ENCODE assay signal across 15 cellular contexts in the genomic region with DNA sequence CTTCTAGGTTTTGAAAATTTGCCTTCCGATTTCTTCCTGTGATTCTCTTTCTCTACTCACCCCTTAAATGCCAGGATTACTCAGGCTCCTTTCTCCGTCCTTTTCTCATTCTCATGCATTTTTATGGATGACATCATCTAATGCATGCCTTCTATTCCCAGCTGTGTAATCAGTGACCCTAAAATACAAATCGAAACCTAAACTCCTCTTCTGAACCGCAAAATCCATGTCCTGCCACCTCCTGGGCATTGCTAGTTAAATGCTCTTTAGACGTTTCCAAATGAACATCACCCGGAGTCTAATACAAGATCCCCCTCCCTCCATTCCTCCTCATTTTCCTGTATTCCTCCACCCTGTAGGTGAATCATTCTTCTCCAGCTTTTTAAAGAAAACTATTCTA.
DNase-seq lines count a peak whose midpoint lies in the region; TF ChIP-seq lines count a peak whose summit lies in the region.
"Had no signal": no experiment of that assay in that cellular context is flagged by ENCODE, and none has a peak within 500 bp of the region (broad histone marks: within the 10 kb centered on the region; RNA-seq: fewer than 3 reads in every experiment).

No MANE protein-coding gene starts in this region.

- no peak overlapping the region for H2AFZ ChIP-seq in mammary epithelial cell (ENCODE audit: low read depth, low read length)
- no peak overlapping the region for H2AFZ ChIP-seq in H9 (ENCODE audit: low read length)

- no peak overlapping the region for H2AK5ac ChIP-seq in H9 (ENCODE audit: insufficient read length, low read length)

- H3K23ac ChIP-seq in H9 (ENCODE audit: insufficient read length, low read depth, low read length), result no peak overlapping the region

- no peak overlapping the region for H3K14ac ChIP-seq in H9 (ENCODE audit: insufficient read depth, low read length)

- no peak overlapping the region for H2BK15ac ChIP-seq in H9 (ENCODE audit: low read depth, low read length)

- H3K27me3 Mint-ChIP-seq in activated CD4-positive, alpha-beta memory T cell treated with anti-CD3 and anti-CD28 coated beads, Interleukin-2, amount 10 ng/mL, durations not matched to agents 7 days and 5 days, result no peaks in the 10 kb centered on the region
- no peaks in the 10 kb centered on the region for H3K27me3 Mint-ChIP-seq in H9 (ENCODE audit: low read depth)
- H3K27me3 Mint-ChIP-seq: brain had no signal

- H3K9ac ChIP-seq in mammary epithelial cell (ENCODE audit: insufficient read depth, low read length), result no peak overlapping the region
- H3K9ac ChIP-seq in H9 (ENCODE audit: extremely low read depth, insufficient read length, low read length), result no peak overlapping the region

- H3K56ac ChIP-seq in H9 (ENCODE audit: insufficient read length, low read depth, low read length), result no peak overlapping the region

- H3K4me1 ChIP-seq in mammary epithelial cell (ENCODE audit: insufficient read depth, low read length) (no peaks in the 10 kb centered on the region), tibial artery (peaks cover 0 to 6% (median 0%) of the 10 kb centered on the region in 4 donors), H9 (ENCODE audit: insufficient read depth, low read length) (peaks cover 8% of the 10 kb centered on the region)

- CTCF ChIA-PET in mammary epithelial cell (lab: Charles Lee; ENCODE audit: low non-redundant PET), result no interaction called here
- CTCF ChIA-PET in activated CD4-positive, alpha-beta memory T cell treated with anti-CD3 and anti-CD28 coated beads, Interleukin-2, amount 10 ng/mL, durations not matched to agents 7 days and 5 days (lab: Charles Lee), result no interaction called here

- H2BK12ac ChIP-seq in H9 (ENCODE audit: insufficient read length, low read depth, low read length), result no peak overlapping the region

- H3K36me3 ChIP-seq in mammary epithelial cell (ENCODE audit: insufficient read depth, low read length) (no peaks in the 10 kb centered on the region), tibial artery (no peaks in the 10 kb centered on the region)

- no peaks in the 10 kb centered on the region for H3K27me3 ChIP-seq in mammary epithelial cell (ENCODE audit: insufficient read depth, low read length)
- H3K27me3 ChIP-seq in tibial artery, result no peaks in the 10 kb centered on the region
- H3K27me3 ChIP-seq in H9 (ENCODE audit: insufficient read depth, low read length), result no peaks in the 10 kb centered on the region

- H3K27ac Mint-ChIP-seq in activated CD4-positive, alpha-beta memory T cell treated with anti-CD3 and anti-CD28 coated beads, Interleukin-2, amount 10 ng/mL, durations not matched to agents 7 days and 5 days, result no peak overlapping the region
- peak overlapping the region in 1 of 3 experiments; percentile 1; a peak in 2 of 7 replicates for H3K27ac Mint-ChIP-seq in H9
- H3K27ac Mint-ChIP-seq: brain had no signal

- H3K4me1 Mint-ChIP-seq in activated CD4-positive, alpha-beta memory T cell treated with anti-CD3 and anti-CD28 coated beads, Interleukin-2, amount 10 ng/mL, durations not matched to agents 7 days and 5 days, result no peaks in the 10 kb centered on the region
- peaks cover 17 to 19% of the 10 kb centered on the region in 2 experiments for H3K4me1 Mint-ChIP-seq in H9
- H3K4me1 Mint-ChIP-seq: neural crest cell had no signal

- H3K4me3 ChIP-seq in mammary epithelial cell (replicated peaks in 1 of 3; ENCODE audit: insufficient read depth in 1 of 3, low read depth in 2 of 3, low read length in 3 of 3) (no peak overlapping the region), fibroblast of villous mesenchyme (ENCODE audit: low read depth, low read length) (no peak overlapping the region), tibial artery (peak overlapping the region; percentile 18 to 30)

- POLR2A ChIA-PET in activated CD4-positive, alpha-beta memory T cell treated with anti-CD3 and anti-CD28 coated beads, Interleukin-2, amount 10 ng/mL, durations not matched to agents 7 days and 5 days (lab: Charles Lee), result no interaction called here

- in situ Hi-C loops in T47D (cut with HindIII; ENCODE audit: low pct_unique_long_range_greater_than_20kb, low sequenced_read_pairs) (no loop called here), mammary epithelial cell (cut with MboI; ENCODE audit: low sequenced_read_pairs in 2 of 2) (no loop called here)

- TF ChIP-seq CTCF in mammary epithelial cell (conservative IDR thresholded peaks at IDR 0.05 in 1 of 2, IDR thresholded peaks at IDR 0.05 in 1 of 2; ENCODE audit: extremely low read depth in 1 of 2, insufficient read depth in 1 of 2, low read depth in 1 of 2, low read length in 2 of 2) (no peak), fibroblast of villous mesenchyme (IDR thresholded peaks at IDR 0.05; ENCODE audit: insufficient read depth, low read depth, low read length) (peak; percentile 14), tibial artery (IDR thresholded peaks at IDR 0.05) (no peak), H9 (conservative IDR thresholded peaks at IDR 0.05) (no peak)

- no peak overlapping the region for H4K5ac ChIP-seq in H9 (ENCODE audit: insufficient read length, low read depth, low read length)

- no peak overlapping the region for H4K8ac ChIP-seq in H9 (replicated peaks; ENCODE audit: insufficient read length, low read depth, low read length)

- H3K79me1 ChIP-seq in H9 (ENCODE audit: insufficient read depth, low read depth, low read length, poor library complexity, severe bottlenecking), result no peaks in the 10 kb centered on the region

- H3K9me3 ChIP-seq in mammary epithelial cell (replicated peaks; ENCODE audit: insufficient read depth, low read length) (peaks cover 7% of the 10 kb centered on the region), tibial artery (no peaks in the 10 kb centered on the region), H9 (ENCODE audit: control insufficient read depth, low read depth, low read length) (no peaks in the 10 kb centered on the region)

- H3K27ac ChIP-seq in mammary epithelial cell (ENCODE audit: insufficient read depth, low read depth, low read length) (no peak overlapping the region), tibial artery (no peak overlapping the region), H9 (ENCODE audit: insufficient read length, low read depth, low read length) (no peak overlapping the region)

- H3K4me2 ChIP-seq in mammary epithelial cell (ENCODE audit: insufficient read depth, low read depth, low read length), result no peak overlapping the region
- no peak overlapping the region for H3K4me2 ChIP-seq in H9 (ENCODE audit: insufficient read depth, insufficient read length, low read length)

- H2BK120ac ChIP-seq in H9 (ENCODE audit: low read depth, low read length, poor library complexity, severe bottlenecking), result no peak overlapping the region

- no peak overlapping the region for H4K91ac ChIP-seq in H9 (ENCODE audit: insufficient read length, low read depth, low read length)

- no peaks in the 10 kb centered on the region for H3K23me2 ChIP-seq in H9 (ENCODE audit: insufficient read length, low read depth, low read length, poor library complexity, severe bottlenecking)

- H3K4me3 Mint-ChIP-seq in activated CD4-positive, alpha-beta memory T cell treated with anti-CD3 and anti-CD28 coated beads, Interleukin-2, amount 10 ng/mL, durations not matched to agents 7 days and 5 days, result no peak overlapping the region
- H3K4me3 Mint-ChIP-seq in H9, result no peak overlapping the region
- H3K4me3 Mint-ChIP-seq: brain, neural crest cell had no signal

- peaks cover 15% of the 10 kb centered on the region for H3K9me3 Mint-ChIP-seq in activated CD4-positive, alpha-beta memory T cell treated with anti-CD3 and anti-CD28 coated beads, Interleukin-2, amount 10 ng/mL, durations not matched to agents 7 days and 5 days
- no peaks in the 10 kb centered on the region for H3K9me3 Mint-ChIP-seq in H9
- H3K9me3 Mint-ChIP-seq: neural crest cell had no signal

- BruUV-seq in mammary epithelial cell (replicated peaks; lab: Mats Ljungman, UMichigan), result no TSS peak

- dilution Hi-C loops in mammary epithelial cell (cut with HindIII; ENCODE audit: low sequenced_read_pairs), result no loop called here

- H3K79me2 ChIP-seq in mammary epithelial cell (ENCODE audit: insufficient read depth, low read length) (no peaks in the 10 kb centered on the region), H9 (ENCODE audit: insufficient read depth, low read length) (no peaks in the 10 kb centered on the region)

- H3T11ph ChIP-seq in H9 (ENCODE audit: low read length), result no peak overlapping the region

- intact Hi-C loops in mammary epithelial cell (cut with micrococcal nuclease) (no loop called here), tibial artery (cut with DNase I; ENCODE audit: low total_unique reads) (no loop called here)

- no peak overlapping the region for H3K18ac ChIP-seq in H9 (ENCODE audit: insufficient read length, low read depth, low read length)

- no peak overlapping the region for H3K4ac ChIP-seq in H9 (ENCODE audit: low read depth, low read length)

- WGBS in mammary epithelial cell (ENCODE audit: low coverage, missing lambda C conversion rate), result 68% methylated on average over 6 of the region's 6 CpGs
- no CpG with 5 or more reads among the region's 6 CpGs for WGBS in H9 (ENCODE audit: extremely low coverage, insufficient read length, low lambda C conversion rate)

- H3K36me3 Mint-ChIP-seq in activated CD4-positive, alpha-beta memory T cell treated with anti-CD3 and anti-CD28 coated beads, Interleukin-2, amount 10 ng/mL, durations not matched to agents 7 days and 5 days (ENCODE audit: low read depth), result no peaks in the 10 kb centered on the region
- H3K36me3 Mint-ChIP-seq in H9 (ENCODE audit: insufficient read depth in 1 of 3, low read depth in 3 of 3), result peaks cover 0 to 2% (median 0%) of the 10 kb centered on the region in 3 experiments; a peak in 1 of 7 replicates
- H3K36me3 Mint-ChIP-seq: brain had no signal

- H4K20me1 ChIP-seq in mammary epithelial cell (ENCODE audit: insufficient read depth, low read length), result no peaks in the 10 kb centered on the region
- no peaks in the 10 kb centered on the region for H4K20me1 ChIP-seq in H9 (ENCODE audit: control insufficient read depth, insufficient read depth, insufficient read length)

- H2BK20ac ChIP-seq in H9 (ENCODE audit: low read depth, low read length, poor library complexity, severe bottlenecking), result no peak overlapping the region

- DNase-seq in T47D (ENCODE audit: low read depth in 1 of 2, low spot score in 1 of 2) (peak; percentile 11 to 56), mammary epithelial cell (no peak), SHP77 treated with DMSO at 0.1 percent for 48 hours (lab: John Stamatoyannopoulos, UW) (peak; percentile 22), fibroblast of villous mesenchyme (ENCODE audit: low read depth) (peak; percentile 58), tibial artery (no peak), NCI-H1105 (lab: John Stamatoyannopoulos, UW) (no peak), H9 (no peak)
- no peak for DNase-seq in activated CD4-positive, alpha-beta memory T cell treated with anti-CD3 and anti-CD28 coated beads, Interleukin-2, amount 10 ng/mL, durations not matched to agents 7 days and 5 days
- DNase-seq: activated gamma-delta T cell, COR-L47, hypothalamus, NCI-H1048, NCI-H526 treated with DMSO at 0.1 percent for 48 hours had no signal

- H2BK5ac ChIP-seq in H9 (ENCODE audit: insufficient read length, low read length), result no peak overlapping the region

Comparison
In these comparisons a context has a peak if more than half of its experiments do, and no peak if none do; other contexts are left out.
1. DNase-seq: peak in T47D (2 of 2), SHP77 treated with DMSO at 0.1 percent for 48 hours (single experiment) and fibroblast of villous mesenchyme (single experiment); none in mammary epithelial cell (single experiment), tibial artery (0 of 2), NCI-H1105 (single experiment), activated CD4-positive, alpha-beta memory T cell treated with anti-CD3 and anti-CD28 coated beads, Interleukin-2, amount 10 ng/mL, durations not matched to agents 7 days and 5 days (single experiment) and H9 (single experiment).
2. H3K4me3 ChIP-seq: peak in tibial artery (2 of 2); none in mammary epithelial cell (0 of 3) and fibroblast of villous mesenchyme (single experiment).